ENCODE assay signal across 18 cellular contexts in genomic region chr2:230654057-230654456, GRCh38. TPM values are rescaled to one million over a fixed set of nuclear protein-coding genes. Genes with fewer than 3 reads are reported as not detected.
DNase-seq lines count a peak whose midpoint lies in the region; ATAC-seq, FAIRE-seq and TF ChIP-seq lines count a peak whose summit lies in the region.
"Had no signal": no experiment of that assay in that cellular context is flagged by ENCODE, and none has a peak within 500 bp of the region (broad histone marks: within the 10 kb centered on the region; RNA-seq: fewer than 3 reads in every experiment).

No MANE protein-coding gene starts in this region.

- 89% methylated on average over 6 of the region's 7 CpGs for WGBS in mammary epithelial cell (ENCODE audit: low coverage, missing lambda C conversion rate)
- WGBS in transverse colon (ENCODE audit: low coverage in 1 of 2), 2 donors: 89% methylated on average over 7 of the region's 7 CpGs; no CpG with 5 or more reads in 1 of the 2 donors

- BruUV-seq in mammary epithelial cell (replicated peaks; lab: Mats Ljungman, UMichigan): no TSS peak
- no TSS peak for BruUV-seq in MCF 10A (replicated peaks; lab: Mats Ljungman, UMichigan)

- H3K4me1 Mint-ChIP-seq in MCF 10A (ENCODE audit: insufficient read depth, unreplicated experiment): no peaks in the 10 kb centered on the region
- peaks cover 44% of the 10 kb centered on the region for H3K4me1 Mint-ChIP-seq in activated T-helper 17 cell treated with anti-CD3 and anti-CD28 coated beads, Interleukin-2, amount 50 U/mL, for 72 hours
- H3K4me1 Mint-ChIP-seq in natural killer cell treated with Interleukin-12 subunit alpha and Interleukin-12 subunit beta and Interleukin-15 and Interleukin-18, amount 100 ng/mL, for 72 hours (ENCODE audit: low read depth in 2 of 2): peaks cover 42 to 43% of the 10 kb centered on the region in 2 donors

- intact Hi-C loops in mammary epithelial cell (cut with micrococcal nuclease): no loop called here
- intact Hi-C loops in MCF 10A (cut with micrococcal nuclease): no loop called here
- intact Hi-C loops in transverse colon (cut with DNase I; ENCODE audit: low total_unique reads): no loop called here

- H3K9me3 ChIP-seq in mammary epithelial cell (replicated peaks; ENCODE audit: insufficient read depth, low read length) (no peaks in the 10 kb centered on the region), transverse colon (no peaks in the 10 kb centered on the region)
- H3K9me3 ChIP-seq: psoas muscle had no signal

- no peak overlapping the region for H3K9ac ChIP-seq in mammary epithelial cell (ENCODE audit: insufficient read depth, low read length)
- H3K9ac ChIP-seq: GM23248 had no signal

- H3K27ac ChIP-seq in mammary epithelial cell (ENCODE audit: insufficient read depth, low read depth, low read length): no peak overlapping the region
- no peak overlapping the region for H3K27ac ChIP-seq in transverse colon
- H3K27ac ChIP-seq: GM23248, psoas muscle had no signal

- H3K4me1 ChIP-seq in mammary epithelial cell (ENCODE audit: insufficient read depth, low read length): peaks cover 5% of the 10 kb centered on the region
- H3K4me1 ChIP-seq in transverse colon: peaks cover 0 to 6% (median 0%) of the 10 kb centered on the region in 4 donors
- H3K4me1 ChIP-seq: psoas muscle had no signal

- TF ChIP-seq POLR2A in transverse colon (IDR thresholded peaks at IDR 0.05): no peak

- dilution Hi-C loops in mammary epithelial cell (cut with HindIII; ENCODE audit: low sequenced_read_pairs): no loop called here

- POLR2A ChIA-PET in MCF 10A (lab: Yijun Ruan, JAX): no interaction called here

- H3K4me3 Mint-ChIP-seq in MCF 10A (ENCODE audit: unreplicated experiment): no peak overlapping the region
- peak overlapping the region; percentile 34 for H3K4me3 Mint-ChIP-seq in activated T-helper 17 cell treated with anti-CD3 and anti-CD28 coated beads, Interleukin-2, amount 50 U/mL, for 72 hours
- H3K4me3 Mint-ChIP-seq in natural killer cell treated with Interleukin-12 subunit alpha and Interleukin-12 subunit beta and Interleukin-15 and Interleukin-18, amount 100 ng/mL, for 72 hours: peak overlapping the region; percentile 47
- H3K4me3 Mint-ChIP-seq: neural crest cell had no signal

- no peaks in the 10 kb centered on the region for H3K27me3 Mint-ChIP-seq in MCF 10A (ENCODE audit: insufficient read depth, unreplicated experiment)
- no peaks in the 10 kb centered on the region for H3K27me3 Mint-ChIP-seq in activated T-helper 17 cell treated with anti-CD3 and anti-CD28 coated beads, Interleukin-2, amount 50 U/mL, for 72 hours
- no peaks in the 10 kb centered on the region for H3K27me3 Mint-ChIP-seq in natural killer cell treated with Interleukin-12 subunit alpha and Interleukin-12 subunit beta and Interleukin-15 and Interleukin-18, amount 100 ng/mL, for 72 hours

- no peak for TF ChIP-seq EP300 in transverse colon (IDR thresholded peaks at IDR 0.05; ENCODE audit: low read depth)

- H3K36me3 ChIP-seq in mammary epithelial cell (ENCODE audit: insufficient read depth, low read length) (no peaks in the 10 kb centered on the region), transverse colon (no peaks in the 10 kb centered on the region)

- no peak overlapping the region for H3K4me3 ChIP-seq in mammary epithelial cell (replicated peaks in 1 of 3; ENCODE audit: insufficient read depth in 1 of 3, low read depth in 2 of 3, low read length in 3 of 3)
- H3K4me3 ChIP-seq in transverse colon: no peak overlapping the region
- H3K4me3 ChIP-seq: GM23248, psoas muscle had no signal

- FAIRE-seq in urothelium cell line (lab: Jason Lieb, UNC): no peak

- no peak overlapping the region for H3K4me2 ChIP-seq in mammary epithelial cell (ENCODE audit: insufficient read depth, low read depth, low read length)

- CTCF ChIA-PET in mammary epithelial cell (lab: Charles Lee; ENCODE audit: low non-redundant PET) (no interaction called here), MCF 10A (lab: Yijun Ruan, JAX) (interaction anchor here (0.7 kb wide), 1 partner anchor 240 kb away, joined by 3 read pairs; no protein-coding TSS in a partner anchor)

- H3K36me3 Mint-ChIP-seq in MCF 10A (ENCODE audit: insufficient read depth, unreplicated experiment): no peaks in the 10 kb centered on the region
- peaks cover 26% of the 10 kb centered on the region for H3K36me3 Mint-ChIP-seq in activated T-helper 17 cell treated with anti-CD3 and anti-CD28 coated beads, Interleukin-2, amount 50 U/mL, for 72 hours (ENCODE audit: low read depth)
- no peaks in the 10 kb centered on the region for H3K36me3 Mint-ChIP-seq in natural killer cell treated with Interleukin-12 subunit alpha and Interleukin-12 subunit beta and Interleukin-15 and Interleukin-18, amount 100 ng/mL, for 72 hours

- H4K20me1 ChIP-seq in mammary epithelial cell (ENCODE audit: insufficient read depth, low read length): no peaks in the 10 kb centered on the region

- no peaks in the 10 kb centered on the region for H3K79me2 ChIP-seq in mammary epithelial cell (ENCODE audit: insufficient read depth, low read length)

- no peak overlapping the region for H3K27ac Mint-ChIP-seq in MCF 10A (ENCODE audit: low read depth, unreplicated experiment)
- peak overlapping the region; percentile 13 for H3K27ac Mint-ChIP-seq in activated T-helper 17 cell treated with anti-CD3 and anti-CD28 coated beads, Interleukin-2, amount 50 U/mL, for 72 hours
- peak overlapping the region; percentile 56 to 93 for H3K27ac Mint-ChIP-seq in natural killer cell treated with Interleukin-12 subunit alpha and Interleukin-12 subunit beta and Interleukin-15 and Interleukin-18, amount 100 ng/mL, for 72 hours

- in situ Hi-C loops in mammary epithelial cell (cut with MboI; ENCODE audit: low sequenced_read_pairs in 2 of 2): no loop called here
- in situ Hi-C loops in transverse colon (cut with MboI; ENCODE audit: low pct_ligation_motif_present in 1 of 4, low pct_unique_long_range_greater_than_20kb in 1 of 4, low sequenced_read_pairs in 3 of 4): no loop called here

- TF ChIP-seq CTCF in mammary epithelial cell (conservative IDR thresholded peaks at IDR 0.05 in 1 of 2, IDR thresholded peaks at IDR 0.05 in 1 of 2; ENCODE audit: extremely low read depth in 1 of 2, insufficient read depth in 1 of 2, low read depth in 1 of 2, low read length in 2 of 2) (no peak), MCF 10A (IDR thresholded peaks at IDR 0.05; ENCODE audit: unreplicated experiment) (no peak), transverse colon (IDR thresholded peaks at IDR 0.05) (no peak)

- ATAC-seq in activated T-helper 17 cell treated with anti-CD3 and anti-CD28 coated beads, Interleukin-2, amount 50 U/mL, for 72 hours (replicated peaks): no peak
- ATAC-seq in natural killer cell treated with Interleukin-12 subunit alpha and Interleukin-12 subunit beta and Interleukin-15 and Interleukin-18, amount 100 ng/mL, for 72 hours: no peak
- ATAC-seq: psoas muscle had no signal

- DNase-seq in mammary epithelial cell: no peak
- DNase-seq in MCF 10A (ENCODE audit: unreplicated experiment): no peak
- no peak for DNase-seq in natural killer cell treated with Interleukin-12 subunit alpha and Interleukin-12 subunit beta and Interleukin-15 and Interleukin-18, amount 100 ng/mL, for 72 hours (ENCODE audit: low spot score)
- no peak for DNase-seq in urothelium cell line (ENCODE audit: low spot score)
- no peak for DNase-seq in transverse colon
- no peak for DNase-seq in stimulated activated CD4-positive, alpha-beta T cell treated with anti-CD3 and anti-CD28 coated beads, Interleukin-1b, Interleukin-23, amount 100 ng/mL, for 48 hours
- DNase-seq: activated CD4-positive, alpha-beta T cell treated with anti-CD3 and anti-CD28 coated beads for 48 hours; activated T-cell treated with anti-CD3 and anti-CD28 coated beads, Interleukin-2, amount 50 U/mL, for 48 hours; amniotic stem cell; DMS53; GM23248; head of caudate nucleus; IMR-90; NCI-H1436; psoas muscle; stimulated activated CD4-positive, alpha-beta T cell treated with anti-CD3 and anti-CD28 coated beads, Interleukin-4, amount 100 ng/mL, for 4 hours had no signal

- H3K27me3 ChIP-seq in mammary epithelial cell (ENCODE audit: insufficient read depth, low read length): no peaks in the 10 kb centered on the region
- no peaks in the 10 kb centered on the region for H3K27me3 ChIP-seq in transverse colon

- H3K9me3 Mint-ChIP-seq in MCF 10A (ENCODE audit: unreplicated experiment): no peaks in the 10 kb centered on the region
- H3K9me3 Mint-ChIP-seq in activated T-helper 17 cell treated with anti-CD3 and anti-CD28 coated beads, Interleukin-2, amount 50 U/mL, for 72 hours: no peaks in the 10 kb centered on the region
- no peaks in the 10 kb centered on the region for H3K9me3 Mint-ChIP-seq in natural killer cell treated with Interleukin-12 subunit alpha and Interleukin-12 subunit beta and Interleukin-15 and Interleukin-18, amount 100 ng/mL, for 72 hours
- H3K9me3 Mint-ChIP-seq: neural crest cell had no signal

- H2AFZ ChIP-seq in mammary epithelial cell (ENCODE audit: low read depth, low read length): peak overlapping the region; percentile 38
- H2AFZ ChIP-seq: GM23248 had no signal

RNA-seq across cellular contexts. Expression of gene CAB39, which starts 58.6 kb away (rescaled TPM):
- total RNA-seq in mammary epithelial cell: 100 to 1,000 TPM in 1 of 2 donors, 10 to 100 TPM in 1; 68.3 to 115 TPM
- polyA plus RNA-seq in mammary epithelial cell: 55.2 TPM
- 149 TPM for polyA minus RNA-seq in mammary epithelial cell
- 76.9 and 91.7 TPM in 2 replicates for total RNA-seq in MCF 10A (2022)
- 100 to 1,000 TPM in 1 of 2 donors, 10 to 100 TPM in 1; 93.3 to 137 TPM for total RNA-seq in activated T-helper 17 cell treated with anti-CD3 and anti-CD28 coated beads, Interleukin-2, amount 50 U/mL, for 72 hours
- total RNA-seq in natural killer cell treated with Interleukin-12 subunit alpha and Interleukin-12 subunit beta and Interleukin-15 and Interleukin-18, amount 100 ng/mL, for 72 hours: 100 to 1,000 TPM; 139 to 146 TPM
- total RNA-seq in transverse colon: 100 to 1,000 TPM in 3 of 4 donors, 10 to 100 TPM in 1; 67.3 to 137 (median 123) TPM
